In the genomic region with DNA sequence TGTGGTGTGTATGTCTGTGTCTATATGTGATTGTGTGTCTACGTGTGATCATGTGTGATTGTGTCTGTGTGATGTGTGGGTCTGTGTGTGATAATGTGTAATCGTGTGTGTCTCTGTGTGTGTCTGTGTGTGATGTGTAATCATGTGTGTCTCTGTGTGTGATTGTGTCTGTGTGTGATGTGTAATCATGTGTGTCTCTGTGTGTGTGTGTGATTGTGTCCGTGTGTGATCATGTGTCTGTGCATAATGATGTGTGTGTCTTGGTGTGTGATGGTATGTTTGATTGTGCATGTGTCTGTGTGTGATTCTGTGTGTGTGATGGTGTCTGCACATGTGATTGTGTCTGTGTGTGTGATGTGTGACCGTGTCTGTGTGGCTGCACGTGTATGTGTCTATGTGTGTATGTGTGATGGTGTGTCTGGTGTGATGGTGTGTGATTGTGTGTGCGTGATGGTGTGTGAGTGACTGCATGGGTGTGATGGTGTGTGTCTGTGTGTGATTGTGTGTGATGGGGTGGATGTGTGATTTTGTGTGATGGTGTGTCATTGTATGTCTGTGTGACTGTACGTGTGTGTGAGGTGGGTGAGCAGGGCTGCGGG, we compare ENCODE assay signal across 18 cellular contexts.
"Had no signal": no experiment of that assay in that cellular context is flagged by ENCODE, and none has a peak within 500 bp of the region (broad histone marks: within the 10 kb centered on the region; RNA-seq: fewer than 3 reads in every experiment).

No MANE protein-coding gene starts in this region.

- H3K4me1 ChIP-seq: prostate gland had no signal

- H3K27ac Mint-ChIP-seq: activated CD8-positive, alpha-beta T cell treated with anti-CD3 and anti-CD28 coated beads for 36 hours; activated naive CD4-positive, alpha-beta T cell treated with anti-CD3 and anti-CD28 coated beads, Interleukin-2, amount 10 ng/mL, durations not matched to agents 7 days and 5 days; activated T-cell treated with anti-CD3 and anti-CD28 coated beads, Interleukin-2, amount 50 U/mL, for 24 hours; activated T-helper 2 cell treated with anti-CD3 and anti-CD28 coated beads, Interferon-gamma antibody, Interleukin-2, Interleukin-4, amounts not matched to agents 10 μg/mL and 5 μg/mL and 100 μg/mL, durations not matched to agents 14 hours and 24 hours and 36 hours; dendritic cell treated with granulocyte-macrophage colony-stimulating factor and Interleukin-4, amounts not matched to agents 40 ng/mL and 50 ng/mL, for 4 days; natural killer cell treated with Interleukin-12 subunit alpha and Interleukin-12 subunit beta and Interleukin-15 and Interleukin-18, amount 100 ng/mL, for 72 hours had no signal

- H3K4me1 Mint-ChIP-seq: activated naive CD4-positive, alpha-beta T cell treated with anti-CD3 and anti-CD28 coated beads, Interleukin-2, amount 10 ng/mL, durations not matched to agents 7 days and 5 days had no signal

- H2AFZ ChIP-seq: hepatocyte had no signal

- FAIRE-seq: astrocyte had no signal

- H3K4me3 Mint-ChIP-seq: activated CD8-positive, alpha-beta T cell treated with anti-CD3 and anti-CD28 coated beads for 36 hours; activated naive CD4-positive, alpha-beta T cell treated with anti-CD3 and anti-CD28 coated beads, Interleukin-2, amount 10 ng/mL, durations not matched to agents 7 days and 5 days; activated T-cell treated with anti-CD3 and anti-CD28 coated beads, Interleukin-2, amount 50 U/mL, for 24 hours; dendritic cell treated with granulocyte-macrophage colony-stimulating factor and Interleukin-4, amounts not matched to agents 40 ng/mL and 50 ng/mL, for 4 days; natural killer cell treated with Interleukin-12 subunit alpha and Interleukin-12 subunit beta and Interleukin-15 and Interleukin-18, amount 100 ng/mL, for 72 hours had no signal

- H3K36me3 ChIP-seq: esophagus squamous epithelium, prostate gland, thyroid gland had no signal

- H3K79me2 ChIP-seq: hepatocyte had no signal

- H3K4me3 ChIP-seq: esophagus squamous epithelium, hepatocyte, prostate gland, thyroid gland had no signal

- H3K36me3 Mint-ChIP-seq: activated naive CD4-positive, alpha-beta T cell treated with anti-CD3 and anti-CD28 coated beads, Interleukin-2, amount 10 ng/mL, durations not matched to agents 7 days and 5 days; natural killer cell treated with Interleukin-12 subunit alpha and Interleukin-12 subunit beta and Interleukin-15 and Interleukin-18, amount 100 ng/mL, for 72 hours had no signal

- H3K27ac ChIP-seq: esophagus squamous epithelium, hepatocyte, prostate gland, thyroid gland had no signal

- H3K4me2 ChIP-seq: hepatocyte had no signal

- H3K27me3 ChIP-seq: hepatocyte, thyroid gland had no signal

- H3K9me3 Mint-ChIP-seq: activated CD8-positive, alpha-beta T cell treated with anti-CD3 and anti-CD28 coated beads for 36 hours; activated T-cell treated with anti-CD3 and anti-CD28 coated beads, Interleukin-2, amount 50 U/mL, for 24 hours; activated T-helper 2 cell treated with anti-CD3 and anti-CD28 coated beads, Interferon-gamma antibody, Interleukin-2, Interleukin-4, amounts not matched to agents 10 μg/mL and 5 μg/mL and 100 μg/mL, durations not matched to agents 14 hours and 24 hours and 36 hours; dendritic cell treated with granulocyte-macrophage colony-stimulating factor and Interleukin-4, amounts not matched to agents 40 ng/mL and 50 ng/mL, for 4 days; natural killer cell treated with Interleukin-12 subunit alpha and Interleukin-12 subunit beta and Interleukin-15 and Interleukin-18, amount 100 ng/mL, for 72 hours had no signal

- ATAC-seq: activated CD8-positive, alpha-beta T cell treated with anti-CD3 and anti-CD28 coated beads for 36 hours; natural killer cell treated with Interleukin-12 subunit alpha and Interleukin-12 subunit beta and Interleukin-15 and Interleukin-18, amount 100 ng/mL, for 72 hours; right cardiac atrium had no signal

- H3K27me3 Mint-ChIP-seq: activated CD8-positive, alpha-beta T cell treated with anti-CD3 and anti-CD28 coated beads for 36 hours; activated T-cell treated with anti-CD3 and anti-CD28 coated beads, Interleukin-2, amount 50 U/mL, for 24 hours had no signal

- DNase-seq: activated CD4-positive, alpha-beta T cell treated with anti-CD3 and anti-CD28 coated beads for 48 hours; activated CD8-positive, alpha-beta T cell treated with anti-CD3 and anti-CD28 coated beads for 36 hours; activated naive CD4-positive, alpha-beta T cell treated with anti-CD3 and anti-CD28 coated beads, Interleukin-2, amount 10 ng/mL, durations not matched to agents 7 days and 5 days; activated T-cell treated with anti-CD3 and anti-CD28 coated beads, Interleukin-2, amount 50 U/mL, for 24 hours; effector memory CD4-positive, alpha-beta T cell; esophagus squamous epithelium; mesendoderm; occipital lobe; stimulated activated CD4-positive, alpha-beta T cell treated with anti-CD3 and anti-CD28 coated beads, Interleukin-2, amount 100 ng/mL, for 24 hours; stimulated activated naive CD4-positive, alpha-beta T cell treated with Interleukin-2 at 50 U/mL for 16 hours; thyroid gland had no signal

- H3K9me3 ChIP-seq: esophagus squamous epithelium, prostate gland, thyroid gland had no signal
